Comparison of ENCODE assay signal across 1 cellular context in the genomic region with DNA sequence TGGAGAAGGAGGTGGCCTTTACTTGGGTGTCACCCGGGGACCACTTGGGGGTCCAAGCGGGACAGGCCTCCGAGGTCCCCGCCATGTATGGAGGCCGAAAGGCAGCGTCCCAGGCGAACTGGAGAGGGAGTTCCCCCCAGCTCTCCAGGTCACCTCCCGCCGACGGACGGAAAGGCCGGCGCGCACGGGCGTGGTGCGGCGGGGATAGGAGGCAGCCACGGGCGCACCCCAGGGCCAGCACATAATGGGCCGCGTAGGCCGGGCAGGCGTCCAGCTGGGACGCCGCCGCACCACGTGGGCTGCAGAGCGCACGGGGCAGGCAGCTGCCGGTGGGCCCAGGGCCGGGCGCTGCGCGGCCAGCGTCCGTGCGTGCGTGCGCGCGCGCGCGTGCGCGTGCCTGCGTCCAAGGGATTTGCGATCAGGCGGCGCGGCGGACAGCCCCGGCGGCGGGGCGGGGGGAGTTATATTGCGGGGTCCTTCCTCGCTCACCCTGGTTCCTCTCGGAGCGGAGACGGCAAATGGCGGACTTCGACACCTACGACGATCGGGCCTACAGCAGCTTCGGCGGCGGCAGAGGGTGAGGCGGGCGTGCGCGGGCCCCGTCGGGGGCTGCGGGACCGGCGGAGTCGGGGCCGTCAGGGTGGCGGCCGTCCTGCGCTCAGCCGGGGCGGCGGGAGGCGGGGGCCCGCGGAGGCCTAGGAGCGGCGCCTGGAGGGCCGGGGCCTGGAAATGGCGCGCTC.
TF ChIP-seq lines count a peak whose summit lies in the region.

TSS of gene EIF4H (plus strand) at position 491 of the 740 bp plus-strand sequence. CDS start at position 519, 28 bp downstream.

TF ChIP-seq in IMR-90, 13 proteins besides CTCF, POLR2A, EP300 and RAD21 (continued from another document):
- TF ChIP-seq RCOR1 (IDR thresholded peaks at IDR 0.05; ENCODE audit: insufficient replicate concordance, low read length): no peak
- 0 out of 2 replicates have a peak, but pooled peaks have one; percentile 2 for TF ChIP-seq SMC3 (IDR thresholded peaks at IDR 0.05; ENCODE audit: low read depth, low read length)
